ENCODE assay signal across 14 cellular contexts in genomic region chr13:28607187-28607955, GRCh38.
"Had no signal": no experiment of that assay in that cellular context is flagged by ENCODE, and none has a peak within 500 bp of the region (broad histone marks: within the 10 kb centered on the region; RNA-seq: fewer than 3 reads in every experiment).

No MANE protein-coding gene starts in this region.

- H3K27ac ChIP-seq: lower lobe of right lung, neural progenitor cell, pancreas, stomach had no signal

- ATAC-seq: activated naive CD4-positive, alpha-beta T cell treated with anti-CD3 and anti-CD28 coated beads, Interleukin-2, amount 50 U/mL, for 72 hours; activated T-cell treated with anti-CD3 and anti-CD28 coated beads, Interleukin-2, amount 50 U/mL, for 4 hours; left cardiac atrium; lower lobe of right lung; pancreas had no signal

- H3K4me3 ChIP-seq: lower lobe of right lung, neural progenitor cell, pancreas, stomach had no signal

- H3K4me1 ChIP-seq: neural progenitor cell, pancreas had no signal

- H3K9me3 ChIP-seq: lower lobe of right lung, pancreas, stomach had no signal

- DNase-seq: activated CD4-positive, alpha-beta memory T cell treated with anti-CD3 and anti-CD28 coated beads for 36 hours; activated effector memory CD4-positive, alpha-beta T cell treated with anti-CD3 and anti-CD28 coated beads, Interleukin-2, amount 50 U/mL, for 16 hours; activated T-cell treated with anti-CD3 and anti-CD28 coated beads, Interleukin-2, amount 50 U/mL, for 4 hours; amygdala; endodermal cell; hypothalamus; left cardiac atrium; lower lobe of right lung; pancreas; stimulated activated CD4-positive, alpha-beta T cell treated with anti-CD3 and anti-CD28 coated beads, Interleukin-4, amount 100 ng/mL, for 1 hour; stimulated activated CD8-positive, alpha-beta memory T cell treated with anti-CD3 and anti-CD28 coated beads, Interleukin-4, amount 100 ng/mL, for 48 hours; stomach had no signal

- H3K27me3 ChIP-seq: neural progenitor cell, pancreas, stomach had no signal

- H3K36me3 ChIP-seq: lower lobe of right lung, neural progenitor cell, pancreas, stomach had no signal
